In the genomic region with DNA sequence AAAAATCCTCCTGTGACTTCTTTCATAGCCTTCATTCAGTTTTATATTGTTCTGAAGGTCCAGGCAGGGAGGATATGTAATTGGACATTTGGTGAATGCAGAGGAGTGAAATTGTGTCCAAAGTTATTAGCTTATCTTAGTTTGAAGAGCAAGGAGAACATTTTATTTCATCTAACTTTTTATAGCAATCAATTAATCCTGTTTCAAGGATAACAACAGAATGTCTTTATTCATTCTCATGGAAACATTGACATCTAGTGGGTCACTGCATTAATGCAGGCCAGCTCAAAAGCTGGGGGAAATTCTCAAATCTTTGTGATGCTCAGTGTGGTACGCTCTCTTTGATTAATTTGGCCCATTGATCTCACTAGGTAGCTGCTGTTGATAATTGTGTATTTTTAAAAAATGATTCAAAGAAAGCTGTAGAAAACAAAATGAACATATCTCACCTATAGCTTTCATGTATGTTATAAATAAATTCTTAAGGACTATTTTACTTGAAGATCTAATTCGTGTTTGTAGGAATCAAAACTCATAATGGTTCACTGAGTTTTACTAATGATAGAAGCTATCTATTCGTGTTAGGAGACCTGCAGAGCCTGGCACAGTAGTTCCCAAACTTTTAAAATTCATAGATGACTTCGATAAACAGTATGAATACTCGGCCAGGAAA, we compare ENCODE assay signal across 9 cellular contexts.
DNase-seq lines count a peak whose midpoint lies in the region; ATAC-seq, FAIRE-seq and TF ChIP-seq lines count a peak whose summit lies in the region.
"Had no signal": no experiment of that assay in that cellular context is flagged by ENCODE, and none has a peak within 500 bp of the region (broad histone marks: within the 10 kb centered on the region; RNA-seq: fewer than 3 reads in every experiment).

No MANE protein-coding gene starts in this region.

- intact Hi-C loops in testis (cut with DNase I; ENCODE audit: low total_unique reads), result no loop called here

- H3K36me3 Mint-ChIP-seq in activated naive CD8-positive, alpha-beta T cell treated with anti-CD3 and anti-CD28 coated beads, Interleukin-2, amount 50 U/mL, for 24 hours (ENCODE audit: low read depth), result no peaks in the 10 kb centered on the region
- no peaks in the 10 kb centered on the region for H3K36me3 Mint-ChIP-seq in activated naive CD8-positive, alpha-beta T cell treated with anti-CD3 and anti-CD28 coated beads for 36 hours
- H3K36me3 Mint-ChIP-seq in T-helper 2 cell treated with Interferon-gamma antibody and Interleukin-4, amounts not matched to agents 5 μg/mL and 100 μg/mL, for 36 hours (ENCODE audit: low read depth), result no peaks in the 10 kb centered on the region

- H3K36me3 ChIP-seq in brain microvascular endothelial cell (replicated peaks) (no peaks in the 10 kb centered on the region), testis (ENCODE audit: low read depth, missing control alignments) (no peaks in the 10 kb centered on the region)

- peak; percentile 99 for FAIRE-seq in islet of Langerhans (lab: Jason Lieb, UNC)

- H3K27me3 ChIP-seq in brain microvascular endothelial cell (replicated peaks), result no peaks in the 10 kb centered on the region
- H3K27me3 ChIP-seq in testis, result no peaks in the 10 kb centered on the region

- TF ChIP-seq POLR2A in testis (IDR thresholded peaks at IDR 0.05), result no peak

- H3K27ac Mint-ChIP-seq in activated naive CD8-positive, alpha-beta T cell treated with anti-CD3 and anti-CD28 coated beads, Interleukin-2, amount 50 U/mL, for 24 hours, result no peak overlapping the region
- H3K27ac Mint-ChIP-seq in activated naive CD8-positive, alpha-beta T cell treated with anti-CD3 and anti-CD28 coated beads for 36 hours, result no peak overlapping the region
- no peak overlapping the region for H3K27ac Mint-ChIP-seq in T-helper 2 cell treated with Interferon-gamma antibody and Interleukin-4, amounts not matched to agents 5 μg/mL and 100 μg/mL, for 36 hours
- H3K27ac Mint-ChIP-seq: dendritic cell treated with granulocyte-macrophage colony-stimulating factor and Interleukin-4, amounts not matched to agents 40 ng/mL and 50 ng/mL, for 4 days had no signal

- H3K27ac ChIP-seq in brain microvascular endothelial cell, result no peak overlapping the region
- no peak overlapping the region for H3K27ac ChIP-seq in testis

- no peaks in the 10 kb centered on the region for H3K9me3 Mint-ChIP-seq in activated naive CD8-positive, alpha-beta T cell treated with anti-CD3 and anti-CD28 coated beads, Interleukin-2, amount 50 U/mL, for 24 hours
- no peaks in the 10 kb centered on the region for H3K9me3 Mint-ChIP-seq in activated naive CD8-positive, alpha-beta T cell treated with anti-CD3 and anti-CD28 coated beads for 36 hours
- no peaks in the 10 kb centered on the region for H3K9me3 Mint-ChIP-seq in T-helper 2 cell treated with Interferon-gamma antibody and Interleukin-4, amounts not matched to agents 5 μg/mL and 100 μg/mL, for 36 hours
- H3K9me3 Mint-ChIP-seq: dendritic cell treated with granulocyte-macrophage colony-stimulating factor and Interleukin-4, amounts not matched to agents 40 ng/mL and 50 ng/mL, for 4 days had no signal

- peak; percentile 6 for DNase-seq in activated naive CD8-positive, alpha-beta T cell treated with anti-CD3 and anti-CD28 coated beads, Interleukin-2, amount 50 U/mL, for 24 hours
- no peak for DNase-seq in activated naive CD8-positive, alpha-beta T cell treated with anti-CD3 and anti-CD28 coated beads for 36 hours
- DNase-seq in NCI-H345 (lab: John Stamatoyannopoulos, UW) (peak; percentile 64), brain microvascular endothelial cell (peak; percentile 51), testis (peak; percentile 28)
- DNase-seq in T-helper 2 cell treated with Interferon-gamma antibody and Interleukin-4, amounts not matched to agents 5 μg/mL and 100 μg/mL, for 36 hours (ENCODE audit: low spot score), result no peak

- no peaks in the 10 kb centered on the region for H3K9me3 ChIP-seq in testis

- H3K4me1 ChIP-seq in testis, result peaks cover 17% of the 10 kb centered on the region

- in situ Hi-C loops in brain microvascular endothelial cell (cut with HindIII; ENCODE audit: low pct_ligation_motif_present, low sequenced_read_pairs), result no loop called here

- peaks cover 7% of the 10 kb centered on the region for H3K27me3 Mint-ChIP-seq in activated naive CD8-positive, alpha-beta T cell treated with anti-CD3 and anti-CD28 coated beads, Interleukin-2, amount 50 U/mL, for 24 hours
- peaks cover 11% of the 10 kb centered on the region for H3K27me3 Mint-ChIP-seq in activated naive CD8-positive, alpha-beta T cell treated with anti-CD3 and anti-CD28 coated beads for 36 hours
- H3K27me3 Mint-ChIP-seq in T-helper 2 cell treated with Interferon-gamma antibody and Interleukin-4, amounts not matched to agents 5 μg/mL and 100 μg/mL, for 36 hours (ENCODE audit: low read depth), result no peaks in the 10 kb centered on the region
- H3K27me3 Mint-ChIP-seq: dendritic cell treated with granulocyte-macrophage colony-stimulating factor and Interleukin-4, amounts not matched to agents 40 ng/mL and 50 ng/mL, for 4 days had no signal

- H3K4me3 ChIP-seq in brain microvascular endothelial cell (ENCODE audit: low read depth, low read length) (no peak overlapping the region), testis (no peak overlapping the region)

- H3K4me1 Mint-ChIP-seq in activated naive CD8-positive, alpha-beta T cell treated with anti-CD3 and anti-CD28 coated beads, Interleukin-2, amount 50 U/mL, for 24 hours, result no peaks in the 10 kb centered on the region
- H3K4me1 Mint-ChIP-seq in activated naive CD8-positive, alpha-beta T cell treated with anti-CD3 and anti-CD28 coated beads for 36 hours, result no peaks in the 10 kb centered on the region
- no peaks in the 10 kb centered on the region for H3K4me1 Mint-ChIP-seq in T-helper 2 cell treated with Interferon-gamma antibody and Interleukin-4, amounts not matched to agents 5 μg/mL and 100 μg/mL, for 36 hours (ENCODE audit: low read depth)

- TF ChIP-seq CTCF in brain microvascular endothelial cell (IDR thresholded peaks at IDR 0.05; ENCODE audit: low read depth, low read length, missing control alignments), result peak; percentile 75
- TF ChIP-seq CTCF in testis (IDR thresholded peaks at IDR 0.05), result peak; percentile 77 to 85 (median 85)

- no peak overlapping the region for H3K4me3 Mint-ChIP-seq in activated naive CD8-positive, alpha-beta T cell treated with anti-CD3 and anti-CD28 coated beads, Interleukin-2, amount 50 U/mL, for 24 hours
- H3K4me3 Mint-ChIP-seq in activated naive CD8-positive, alpha-beta T cell treated with anti-CD3 and anti-CD28 coated beads for 36 hours, result no peak overlapping the region
- no peak overlapping the region for H3K4me3 Mint-ChIP-seq in T-helper 2 cell treated with Interferon-gamma antibody and Interleukin-4, amounts not matched to agents 5 μg/mL and 100 μg/mL, for 36 hours
- H3K4me3 Mint-ChIP-seq: dendritic cell treated with granulocyte-macrophage colony-stimulating factor and Interleukin-4, amounts not matched to agents 40 ng/mL and 50 ng/mL, for 4 days had no signal

- ATAC-seq in activated naive CD8-positive, alpha-beta T cell treated with anti-CD3 and anti-CD28 coated beads, Interleukin-2, amount 50 U/mL, for 24 hours, result no peak
- peak; percentile 49 for ATAC-seq in HG02798 (IDR thresholded peaks at IDR 0.05; ENCODE audit: poor library complexity, unreplicated experiment)

- WGBS in testis, 2 donors, result 37 to 51% methylated on average over 5 of the region's 5 CpGs

Comparison
In these comparisons a context has a peak if more than half of its experiments do, and no peak if none do; other contexts are left out.
1. DNase-seq: peak in activated naive CD8-positive, alpha-beta T cell treated with anti-CD3 and anti-CD28 coated beads, Interleukin-2, amount 50 U/mL, for 24 hours (single experiment), NCI-H345 (single experiment), brain microvascular endothelial cell (single experiment) and testis (single experiment); none in activated naive CD8-positive, alpha-beta T cell treated with anti-CD3 and anti-CD28 coated beads for 36 hours (single experiment) and T-helper 2 cell treated with Interferon-gamma antibody and Interleukin-4, amounts not matched to agents 5 μg/mL and 100 μg/mL, for 36 hours (single experiment).